ENCODE assay signal across 24 cellular contexts in genomic region chr5:94168151-94168550, GRCh38.
"Had no signal": no experiment of that assay in that cellular context is flagged by ENCODE, and none has a peak within 500 bp of the region (broad histone marks: within the 10 kb centered on the region; RNA-seq: fewer than 3 reads in every experiment).

No MANE protein-coding gene starts in this region.

- H3K27me3 ChIP-seq: colonic mucosa, dorsolateral prefrontal cortex, esophagus muscularis mucosa, esophagus squamous epithelium, foreskin keratinocyte, gastrocnemius medialis, gastroesophageal sphincter, heart left ventricle, heart right ventricle had no signal

- H3K36me3 ChIP-seq: colonic mucosa, esophagus muscularis mucosa, esophagus squamous epithelium, gastrocnemius medialis, gastroesophageal sphincter, heart left ventricle, heart right ventricle had no signal

- DNase-seq: colonic mucosa; cortex of kidney; dermis blood vessel endothelial cell; dorsolateral prefrontal cortex; effector CD4-positive, alpha-beta T cell; effector CD8-positive, alpha-beta T cell; effector memory CD4-positive, alpha-beta T cell; effector memory CD8-positive, alpha-beta T cell; endodermal cell; erythroblast; esophagus squamous epithelium; foreskin fibroblast; foreskin keratinocyte; foreskin melanocyte; gastrocnemius medialis; glutamatergic neuron; head of caudate nucleus; heart left ventricle; heart right ventricle had no signal

- H3K4me1 ChIP-seq: colonic mucosa, esophagus muscularis mucosa, esophagus squamous epithelium, foreskin keratinocyte, gastrocnemius medialis, gastroesophageal sphincter, heart left ventricle, heart right ventricle had no signal

- H3K9me3 ChIP-seq: colonic mucosa, esophagus squamous epithelium, gastrocnemius medialis had no signal

- H3K4me3 ChIP-seq: colonic mucosa, coronary artery, dorsolateral prefrontal cortex, esophagus muscularis mucosa, esophagus squamous epithelium, gastrocnemius medialis, gastroesophageal sphincter, heart left ventricle, heart right ventricle had no signal

- H3K27ac ChIP-seq: colonic mucosa, coronary artery, dorsolateral prefrontal cortex, epithelial cell of prostate, esophagus muscularis mucosa, esophagus squamous epithelium, foreskin keratinocyte, gastrocnemius medialis, gastroesophageal sphincter, heart left ventricle, heart right ventricle had no signal

- ATAC-seq: effector memory CD8-positive, alpha-beta T cell; esophagus mucosa; foreskin keratinocyte; gastrocnemius medialis; gastroesophageal sphincter; heart left ventricle; heart right ventricle had no signal
